8 cellular contexts compared by ENCODE assay signal in the genomic region with DNA sequence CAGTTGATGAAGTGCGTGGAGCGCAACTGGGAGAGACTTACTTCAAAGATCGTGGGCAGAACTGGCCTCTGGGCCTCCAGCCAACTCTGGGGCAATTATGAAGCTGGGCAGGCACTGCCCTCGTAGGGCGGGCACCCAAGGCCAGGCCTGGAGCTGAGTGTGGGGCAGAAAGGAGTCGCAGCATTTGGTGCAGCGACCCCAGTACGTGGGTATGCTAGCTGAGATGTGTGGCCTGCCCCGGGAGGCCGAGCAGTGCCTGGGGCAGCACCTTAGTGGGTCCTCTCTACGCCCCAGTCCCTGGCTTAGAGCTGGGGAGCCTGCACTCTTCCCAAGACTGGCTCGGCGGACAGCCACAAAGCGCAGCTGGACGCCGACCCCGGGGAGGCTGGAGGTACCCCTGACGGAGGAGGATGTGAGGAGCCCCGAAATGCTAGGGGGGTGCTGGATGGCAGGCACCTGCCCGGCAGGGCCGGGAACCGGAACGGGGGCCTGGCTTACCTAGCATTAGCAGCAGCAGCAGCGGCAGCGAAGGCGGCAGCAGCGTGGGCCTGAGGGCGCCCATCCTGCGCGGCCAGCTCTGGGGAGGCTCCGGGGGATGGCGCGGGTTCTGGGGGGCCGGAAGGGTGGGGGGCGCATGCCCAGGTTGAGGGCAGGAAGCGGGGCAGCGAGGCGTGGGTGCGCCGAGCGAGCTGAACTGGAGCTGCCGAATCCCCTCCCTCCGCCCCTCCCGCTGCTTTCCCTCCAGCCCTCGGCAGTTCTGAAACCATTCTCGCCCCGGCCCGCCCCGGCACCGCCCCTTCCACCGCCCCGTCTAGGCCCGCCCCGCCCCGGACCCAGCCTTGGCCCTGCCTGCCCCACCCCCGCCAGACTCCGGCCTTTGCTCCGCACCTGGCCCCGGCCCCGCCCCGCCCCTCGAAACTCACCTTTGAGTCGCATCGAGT. TPM values are rescaled to one million over a fixed set of nuclear protein-coding genes. Genes with fewer than 3 reads are reported as not detected.
DNase-seq lines count a peak whose midpoint lies in the region; TF ChIP-seq lines count a peak whose summit lies in the region.

TSS of gene IGSF8 (minus strand) at position 709 of the 941 bp plus-strand sequence. CDS start at position 562, 147 bp downstream.

- H3K27ac ChIP-seq in GM23248 (peak within 1 kb of the TSS; percentile 38), parathyroid adenoma (peak within 1 kb of the TSS; percentile 87), tibial nerve (peak within 1 kb of the TSS; percentile 83 to 99 (median 96))

- in situ Hi-C loops in GM23248 (cut with MboI) = no loop called here

- H3K4me3 ChIP-seq in GM23248 = peak within 1 kb of the TSS; percentile 87
- H3K4me3 ChIP-seq in parathyroid adenoma (ENCODE audit: low read depth, low read length) = peak within 1 kb of the TSS; percentile 72
- peak within 1 kb of the TSS; percentile 67 to 79 (median 76) for H3K4me3 ChIP-seq in tibial nerve

- H3F3A ChIP-seq in GM23248 (ENCODE audit: insufficient read depth) = peaks cover 23% of the 10 kb centered on the region; the same call in 1 of the 2 replicates

- H2AFZ ChIP-seq in GM23248 = peak within 1 kb of the TSS; percentile 98
- H2AFZ ChIP-seq in parathyroid adenoma = peak within 1 kb of the TSS; percentile 93

- H3K9me3 ChIP-seq in GM23248 (ENCODE audit: low read depth) = no peaks in the 10 kb centered on the region
- H3K9me3 ChIP-seq in parathyroid adenoma (ENCODE audit: control insufficient read depth, low read length) = no peaks in the 10 kb centered on the region
- H3K9me3 ChIP-seq in tibial nerve = no peaks in the 10 kb centered on the region

- H4K20me1 ChIP-seq in GM23248 (ENCODE audit: insufficient read depth) = no peaks in the 10 kb centered on the region

- no peaks in the 10 kb centered on the region for H3K36me3 ChIP-seq in GM23248 (ENCODE audit: low read depth)
- H3K36me3 ChIP-seq in parathyroid adenoma (ENCODE audit: control insufficient read depth, insufficient read depth, low read length) = no peaks in the 10 kb centered on the region
- H3K36me3 ChIP-seq in tibial nerve = peaks cover 0 to 22% (median 0%) of the 10 kb centered on the region in 3 donors

- no peaks in the 10 kb centered on the region for H3K9me3 Mint-ChIP-seq in activated naive CD4-positive, alpha-beta T cell treated with anti-CD3 and anti-CD28 coated beads, Interleukin-2, amount 50 U/mL, for 24 hours
- H3K9me3 Mint-ChIP-seq in glutamatergic neuron (ENCODE audit: unreplicated experiment) = peaks cover 8% of the 10 kb centered on the region

- H3K4me2 ChIP-seq in GM23248 (ENCODE audit: unreplicated experiment) = peak within 1 kb of the TSS; percentile 97
- peak within 1 kb of the TSS; percentile 92 for H3K4me2 ChIP-seq in parathyroid adenoma (ENCODE audit: low read length)

- no peaks in the 10 kb centered on the region for H3K79me2 ChIP-seq in GM23248 (ENCODE audit: insufficient read depth)
- no peaks in the 10 kb centered on the region for H3K79me2 ChIP-seq in parathyroid adenoma

- peak within 1 kb of the TSS; percentile 90 for H3K4me3 Mint-ChIP-seq in activated naive CD4-positive, alpha-beta T cell treated with anti-CD3 and anti-CD28 coated beads, Interleukin-2, amount 50 U/mL, for 24 hours
- H3K4me3 Mint-ChIP-seq in glutamatergic neuron (ENCODE audit: unreplicated experiment) = peak within 1 kb of the TSS; percentile 90

- H3K27me3 ChIP-seq in GM23248 (replicated peaks; ENCODE audit: insufficient read depth) = no peaks in the 10 kb centered on the region
- H3K27me3 ChIP-seq in parathyroid adenoma (ENCODE audit: control insufficient read depth, insufficient read depth, low read length) = no peaks in the 10 kb centered on the region
- H3K27me3 ChIP-seq in tibial nerve = no peaks in the 10 kb centered on the region

- TF ChIP-seq EP300 in tibial nerve (IDR thresholded peaks at IDR 0.05) = peak in 1 of 2 donors; percentile 36

- peak; percentile 99 for DNase-seq in DMS53 (lab: John Stamatoyannopoulos, UW)
- DNase-seq in GM23248 = peak; percentile 82
- peak; percentile 69 for DNase-seq in M059J (ENCODE audit: low read depth)
- peak; percentile 65 for DNase-seq in SKM-1 (lab: John Stamatoyannopoulos, UW; ENCODE audit: unreplicated experiment)
- peak; percentile 86 for DNase-seq in glutamatergic neuron
- DNase-seq in tibial nerve (ENCODE audit: low spot score in 2 of 2) = peak; percentile 86 to 90

- 3 to 5% methylated on average over 30 to 64 of the region's 64 CpGs for WGBS in GM23248 (ENCODE audit: low coverage in 1 of 2, low lambda C conversion rate in 2 of 2, missing lambda C conversion rate in 2 of 2), 2 experiments
- 2 to 3% methylated on average over 19 to 44 of the region's 64 CpGs for WGBS in tibial nerve, 2 donors

- H3K36me3 Mint-ChIP-seq in activated naive CD4-positive, alpha-beta T cell treated with anti-CD3 and anti-CD28 coated beads, Interleukin-2, amount 50 U/mL, for 24 hours = peaks cover 2% of the 10 kb centered on the region
- H3K36me3 Mint-ChIP-seq in glutamatergic neuron (ENCODE audit: unreplicated experiment) = no peaks in the 10 kb centered on the region

- no peaks in the 10 kb centered on the region for H3K27me3 Mint-ChIP-seq in activated naive CD4-positive, alpha-beta T cell treated with anti-CD3 and anti-CD28 coated beads, Interleukin-2, amount 50 U/mL, for 24 hours
- H3K27me3 Mint-ChIP-seq in glutamatergic neuron (ENCODE audit: unreplicated experiment) = peaks cover 12% of the 10 kb centered on the region

- H3K27ac Mint-ChIP-seq in activated naive CD4-positive, alpha-beta T cell treated with anti-CD3 and anti-CD28 coated beads, Interleukin-2, amount 50 U/mL, for 24 hours = peak within 1 kb of the TSS; percentile 88
- H3K27ac Mint-ChIP-seq in glutamatergic neuron (ENCODE audit: unreplicated experiment) = peak within 1 kb of the TSS; percentile 7

- H3K9ac ChIP-seq in GM23248 (peak within 1 kb of the TSS; percentile 81), parathyroid adenoma (no peak within 1 kb of the TSS)

- no peaks in the 10 kb centered on the region for H3K9me2 ChIP-seq in GM23248 (ENCODE audit: insufficient read depth)

- peak in 1 of 2 donors; percentile 56 for TF ChIP-seq POLR2A in tibial nerve (IDR thresholded peaks at IDR 0.05)

- peaks cover 71% of the 10 kb centered on the region for H3K4me1 Mint-ChIP-seq in activated naive CD4-positive, alpha-beta T cell treated with anti-CD3 and anti-CD28 coated beads, Interleukin-2, amount 50 U/mL, for 24 hours
- peaks cover 26% of the 10 kb centered on the region for H3K4me1 Mint-ChIP-seq in glutamatergic neuron (ENCODE audit: low read depth, unreplicated experiment)

- TF ChIP-seq CTCF in glutamatergic neuron (IDR thresholded peaks at IDR 0.05; ENCODE audit: partially characterized antibody, unreplicated experiment) = no peak
- TF ChIP-seq CTCF in parathyroid adenoma (IDR thresholded peaks at IDR 0.05) = no peak
- no peak for TF ChIP-seq CTCF in tibial nerve (IDR thresholded peaks at IDR 0.05)

- H3K4me1 ChIP-seq in GM23248 (ENCODE audit: insufficient read depth) = peaks cover 28% of the 10 kb centered on the region; the same call in 1 of the 2 replicates
- no peaks in the 10 kb centered on the region for H3K4me1 ChIP-seq in parathyroid adenoma
- peaks cover 0 to 85% (median 52%) of the 10 kb centered on the region in 4 donors for H3K4me1 ChIP-seq in tibial nerve

RNA-seq across cellular contexts. Expression of gene IGSF8, which starts in this region (rescaled TPM):
- 43.3 and 52.2 TPM in 2 replicates for total RNA-seq in GM23248 (2014; rRNA removed; shearing (Covaris generic))
- polyA plus RNA-seq in GM23248 (2016; fragmentation: Nextera tagmentation; extraction: Ambion mirVana) = 32.9 and 34.6 TPM in 2 replicates
- 11.4 and 29.9 TPM in 2 replicates for total RNA-seq in M059J (2014; rRNA removed; shearing (Covaris generic))
- 45.9 TPM for total RNA-seq in glutamatergic neuron (ENCODE audit: unreplicated experiment)
- total RNA-seq in tibial nerve = 10 to 100 TPM; 42.6 to 73.9 (median 50.7) TPM

Comparison
In these comparisons a context has a peak if more than half of its experiments do, and no peak if none do; other contexts are left out.
1. Peak in every context shown above with its lines: DNase-seq, H3K4me3 ChIP-seq and H3K27ac ChIP-seq.
2. H3K27ac ChIP-seq: peak in every context shown above with its lines; median percentile 96 in tibial nerve; 87 in parathyroid adenoma; 38 in GM23248.